Comparison of ENCODE assay signal across 8 cellular contexts in the genomic region with DNA sequence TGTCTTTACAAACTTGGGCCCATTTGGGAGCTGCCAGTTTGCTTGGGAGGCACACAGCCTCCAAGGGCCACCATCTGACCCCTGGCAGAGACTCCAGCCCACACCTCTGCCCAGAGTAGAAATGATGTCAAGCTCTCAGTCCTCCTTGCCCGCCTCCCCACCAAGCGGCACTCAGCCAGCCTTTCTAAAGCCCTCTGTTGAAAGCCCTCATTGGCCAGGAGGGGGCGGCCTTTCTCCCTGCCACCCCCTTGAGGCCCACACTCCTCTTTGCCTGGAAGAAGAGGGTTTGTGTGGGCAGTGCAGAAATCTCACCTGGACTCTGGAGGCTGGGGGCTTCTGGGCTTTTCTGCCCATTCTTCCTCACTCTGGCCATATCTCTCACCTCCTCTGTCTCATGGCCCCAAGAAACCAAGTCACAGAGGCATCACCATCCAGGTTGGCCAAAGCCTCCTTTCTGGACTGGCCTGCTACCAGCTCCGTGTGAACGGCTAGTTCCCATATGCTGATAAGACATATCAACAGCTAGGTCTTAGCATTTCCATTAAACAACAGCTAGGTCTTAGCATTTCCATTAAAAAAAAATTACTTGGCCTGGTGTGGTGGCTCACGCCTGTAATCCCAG. TPM values are rescaled to one million over a fixed set of nuclear protein-coding genes. Genes with fewer than 3 reads are reported as not detected.
DNase-seq lines count a peak whose midpoint lies in the region; ATAC-seq and TF ChIP-seq lines count a peak whose summit lies in the region.

No MANE protein-coding gene starts in this region.

- peak; percentile 34 to 58 for TF ChIP-seq RAD21 in liver (IDR thresholded peaks at IDR 0.05)

- DNase-seq in MV-4-11 (lab: John Stamatoyannopoulos, UW) (peak; percentile 1), anterior cingulate cortex (lab: John Stamatoyannopoulos, UW) (peak in 39 of 58 donors; percentile 8 to 73 (median 33)), uterus (no peak), DMS153 treated with DMSO at 0.1 percent for 48 hours (lab: John Stamatoyannopoulos, UW; ENCODE audit: unreplicated experiment) (no peak), DMS153 (lab: John Stamatoyannopoulos, UW) (no peak)

- no peak overlapping the region for H3K4me3 ChIP-seq in liver (ENCODE audit: low read depth in 1 of 3, low read length in 3 of 3)
- no peak overlapping the region for H3K4me3 ChIP-seq in uterus

- WGBS in liver, result 90% methylated on average over 6 of the region's 6 CpGs

- H3K27ac ChIP-seq in liver (ENCODE audit: low read depth in 1 of 2, low read length in 2 of 2) (no peak overlapping the region), uterus (no peak overlapping the region)

- TF ChIP-seq POLR2A in uterus (IDR thresholded peaks at IDR 0.05), result no peak

- H3K36me3 ChIP-seq in liver (ENCODE audit: control insufficient read depth in 4 of 4, insufficient read depth in 3 of 4, low read depth in 1 of 4, low read length in 3 of 4), result no peaks in the 10 kb centered on the region
- no peaks in the 10 kb centered on the region for H3K36me3 ChIP-seq in uterus

- H3K9me3 ChIP-seq in liver (ENCODE audit: control insufficient read depth in 4 of 4, low read length in 3 of 4) (no peaks in the 10 kb centered on the region), uterus (no peaks in the 10 kb centered on the region)

- TF ChIP-seq CTCF in GM12873 (IDR thresholded peaks at IDR 0.05; ENCODE audit: insufficient read depth, low read depth, low read length, missing control alignments), result peak; percentile 78
- TF ChIP-seq CTCF in liver (IDR thresholded peaks at IDR 0.05; ENCODE audit: low read depth, low read length, missing input control), result peak; percentile 12
- TF ChIP-seq CTCF in uterus (IDR thresholded peaks at IDR 0.05), result peak in 3 of 4 experiments; percentile 26 to 37 (median 30)

- no peaks in the 10 kb centered on the region for H3K27me3 ChIP-seq in liver (ENCODE audit: control insufficient read depth in 4 of 4, insufficient read depth in 4 of 4, low read length in 3 of 4)
- H3K27me3 ChIP-seq in uterus, result no peaks in the 10 kb centered on the region

- no peak for ATAC-seq in HG02571 (IDR thresholded peaks at IDR 0.05; ENCODE audit: unreplicated experiment)

- no peak overlapping the region for H3K9ac ChIP-seq in liver (ENCODE audit: low read depth in 1 of 2, low read length in 2 of 2)

- intact Hi-C loops in uterus (cut with DNase I; ENCODE audit: low total_unique reads), result no loop called here

- H3K4me1 ChIP-seq in liver (ENCODE audit: control insufficient read depth in 4 of 4, insufficient read depth in 4 of 4, low read length in 3 of 4) (no peaks in the 10 kb centered on the region), uterus (peaks cover 0 to 3% of the 10 kb centered on the region in 2 donors)

TF ChIP-seq in liver, 16 proteins besides CTCF, POLR2A, EP300 and RAD21:
- no peak for TF ChIP-seq EGR1 (IDR thresholded peaks at IDR 0.05; ENCODE audit: low read depth in 2 of 2)
- TF ChIP-seq HNF4A (conservative IDR thresholded peaks at IDR 0.05), result no peak
- TF ChIP-seq, protein P1, sequence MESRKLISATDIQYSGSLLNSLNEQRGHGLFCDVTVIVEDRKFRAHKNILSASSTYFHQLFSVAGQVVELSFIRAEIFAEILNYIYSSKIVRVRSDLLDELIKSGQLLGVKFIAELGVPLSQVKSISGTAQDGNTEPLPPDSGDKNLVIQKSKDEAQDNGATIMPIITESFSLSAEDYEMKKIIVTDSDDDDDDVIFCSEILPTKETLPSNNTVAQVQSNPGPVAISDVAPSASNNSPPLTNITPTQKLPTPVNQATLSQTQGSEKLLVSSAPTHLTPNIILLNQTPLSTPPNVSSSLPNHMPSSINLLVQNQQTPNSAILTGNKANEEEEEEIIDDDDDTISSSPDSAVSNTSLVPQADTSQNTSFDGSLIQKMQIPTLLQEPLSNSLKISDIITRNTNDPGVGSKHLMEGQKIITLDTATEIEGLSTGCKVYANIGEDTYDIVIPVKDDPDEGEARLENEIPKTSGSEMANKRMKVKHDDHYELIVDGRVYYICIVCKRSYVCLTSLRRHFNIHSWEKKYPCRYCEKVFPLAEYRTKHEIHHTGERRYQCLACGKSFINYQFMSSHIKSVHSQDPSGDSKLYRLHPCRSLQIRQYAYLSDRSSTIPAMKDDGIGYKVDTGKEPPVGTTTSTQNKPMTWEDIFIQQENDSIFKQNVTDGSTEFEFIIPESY (IDR thresholded peaks at IDR 0.05), result no peak
- TF ChIP-seq, protein P2, sequence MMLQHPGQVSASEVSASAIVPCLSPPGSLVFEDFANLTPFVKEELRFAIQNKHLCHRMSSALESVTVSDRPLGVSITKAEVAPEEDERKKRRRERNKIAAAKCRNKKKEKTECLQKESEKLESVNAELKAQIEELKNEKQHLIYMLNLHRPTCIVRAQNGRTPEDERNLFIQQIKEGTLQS (IDR thresholded peaks at IDR 0.05), result no peak
- TF ChIP-seq JUND (IDR thresholded peaks at IDR 0.05), result no peak
- TF ChIP-seq, protein P3, sequence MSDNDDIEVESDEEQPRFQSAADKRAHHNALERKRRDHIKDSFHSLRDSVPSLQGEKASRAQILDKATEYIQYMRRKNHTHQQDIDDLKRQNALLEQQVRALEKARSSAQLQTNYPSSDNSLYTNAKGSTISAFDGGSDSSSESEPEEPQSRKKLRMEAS (IDR thresholded peaks at IDR 0.05), result no peak
- TF ChIP-seq HNF4G (IDR thresholded peaks at IDR 0.05), result no peak
- TF ChIP-seq TAF1 (conservative IDR thresholded peaks at IDR 0.05), result no peak
- TF ChIP-seq GABPA (IDR thresholded peaks at IDR 0.05 in 1 of 2, conservative IDR thresholded peaks at IDR 0.05 in 1 of 2), result no peak
- TF ChIP-seq NR2F2 (IDR thresholded peaks at IDR 0.05), result no peak
- TF ChIP-seq SP1 (IDR thresholded peaks at IDR 0.05), result no peak

RNA-seq across cellular contexts. Expression of a gene that starts 36.1 kb away (rescaled TPM):
- total RNA-seq in liver, result 1 to 10 TPM; 2.7 to 9.5 TPM
- polyA plus RNA-seq in liver, result 10 to 100 TPM in 1 of 2 donors, 1 to 10 TPM in 1; 9.2 to 11.0 TPM
- total RNA-seq in uterus, result 10 to 100 TPM in 1 of 4 donors, 1 to 10 TPM in 2, under 1 TPM in 1; 0.29 to 25.9 (median 6.7) TPM

RNA-seq across cellular contexts. Expression of a gene that starts 36.6 kb away (rescaled TPM):
- total RNA-seq in liver (10 to 100 TPM; 28.9 to 29.1 TPM), uterus (10 to 100 TPM; 44.6 to 87.7 (median 73.7) TPM)
- polyA plus RNA-seq in liver, result 10 to 100 TPM; 15.0 to 19.4 TPM

RNA-seq across cellular contexts. Expression of a gene that starts 37.7 kb away (rescaled TPM):
- total RNA-seq in liver (not detected), uterus (under 1 TPM in 2 of 4 donors, not detected in 2; 0.43 to 0.48 TPM)
- not detected for polyA plus RNA-seq in liver

RNA-seq across cellular contexts. Expression of a gene that starts 49.3 kb away (rescaled TPM):
- total RNA-seq in liver, result 10 to 100 TPM; 21.7 to 21.8 TPM
- 10 to 100 TPM; 23.8 to 31.4 TPM for polyA plus RNA-seq in liver
- 1 to 10 TPM in 2 of 4 donors, under 1 TPM in 2; 0.26 to 2.5 (median 0.97) TPM for total RNA-seq in uterus

RNA-seq across cellular contexts. Expression of a gene that starts 54.7 kb away (rescaled TPM):
- total RNA-seq in liver (1 to 10 TPM in 1 of 2 donors, under 1 TPM in 1; 0.56 to 3.0 TPM), uterus (not detected)
- under 1 TPM; 0.16 to 0.26 TPM for polyA plus RNA-seq in liver

Comparison
In these comparisons a context has a peak if more than half of its experiments do, and no peak if none do; other contexts are left out.
1. CTCF ChIP-seq: peak in every context shown above with its lines; median percentile 78 in GM12873; 30 in uterus; 12 in liver.
2. DNase-seq: peak in MV-4-11 (single experiment) and anterior cingulate cortex (39 of 58); none in uterus (0 of 2), DMS153 treated with DMSO at 0.1 percent for 48 hours (single experiment) and DMS153 (single experiment).